Comparison of ENCODE assay signal across 8 cellular contexts in genomic region chr4:88159137-88159725, GRCh38. TPM values are rescaled to one million over a fixed set of nuclear protein-coding genes. Genes with fewer than 3 reads are reported as not detected.
DNase-seq lines count a peak whose midpoint lies in the region; ATAC-seq and TF ChIP-seq lines count a peak whose summit lies in the region.

No MANE protein-coding gene starts in this region.

- peak overlapping the region in 2 of 5 donors; percentile 31 to 69 for H3K27ac ChIP-seq in adrenal gland

- no peaks in the 10 kb centered on the region for H3K36me3 Mint-ChIP-seq in activated T-cell treated with anti-CD3 and anti-CD28 coated beads, Interleukin-2, amount 50 U/mL, for 4 hours (ENCODE audit: insufficient read depth)
- peaks cover 0 to 4% of the 10 kb centered on the region in 2 donors for H3K36me3 Mint-ChIP-seq in stimulated activated naive B cell treated with anti-CD40 and anti-IgM and Interleukin-4, amounts not matched to agents 10 μg/mL and 1 μg/mL and 100 μg/mL, for 72 hours

- peaks cover 0 to 16% of the 10 kb centered on the region in 2 donors for H3K4me1 ChIP-seq in adrenal gland (replicated peaks in 1 of 2)

- peak overlapping the region; percentile 77 for H3K4me3 Mint-ChIP-seq in activated T-cell treated with anti-CD3 and anti-CD28 coated beads, Interleukin-2, amount 50 U/mL, for 4 hours
- H3K4me3 Mint-ChIP-seq in stimulated activated naive B cell treated with anti-CD40 and anti-IgM and Interleukin-4, amounts not matched to agents 10 μg/mL and 1 μg/mL and 100 μg/mL, for 72 hours: peak overlapping the region; percentile 82 to 85

- intact Hi-C loops in adrenal gland (cut with DNase I): no loop called here

- H3K9me3 ChIP-seq in adrenal gland (replicated peaks in 1 of 3): no peaks in the 10 kb centered on the region

- no peak for DNase-seq in activated T-cell treated with anti-CD3 and anti-CD28 coated beads, Interleukin-2, amount 50 U/mL, for 4 hours
- no peak for DNase-seq in activated T-cell treated with anti-CD3 and anti-CD28 coated beads, Interleukin-2, amount 50 U/mL, for 1 hour
- DNase-seq in adrenal gland (peak; percentile 28 to 56 (median 43)), iPS-NIHi7 (ENCODE audit: extremely low spot score) (peak; percentile 59), Kasumi-1 (lab: John Stamatoyannopoulos, UW) (no peak)
- DNase-seq in stimulated activated naive B cell treated with anti-CD40 and anti-IgM and Interleukin-4, amounts not matched to agents 10 μg/mL and 1 μg/mL and 100 μg/mL, for 72 hours: no peak
- DNase-seq in effector CD8-positive, alpha-beta T cell (lab: John Stamatoyannopoulos, UW): no peak

- no peak for TF ChIP-seq CTCF in adrenal gland (IDR thresholded peaks at IDR 0.05)

- peak overlapping the region; percentile 59 for H3K27ac Mint-ChIP-seq in stimulated activated naive B cell treated with anti-CD40 and anti-IgM and Interleukin-4, amounts not matched to agents 10 μg/mL and 1 μg/mL and 100 μg/mL, for 72 hours

- H3K27me3 ChIP-seq in adrenal gland: no peaks in the 10 kb centered on the region

- no peaks in the 10 kb centered on the region for H3K36me3 ChIP-seq in adrenal gland (replicated peaks in 1 of 2)

- 19 to 21% (median 20%) methylated on average over 13 to 19 of the region's 19 CpGs for WGBS in adrenal gland, 4 donors

- no peaks in the 10 kb centered on the region for H3K9me3 Mint-ChIP-seq in activated T-cell treated with anti-CD3 and anti-CD28 coated beads, Interleukin-2, amount 50 U/mL, for 4 hours
- peaks cover 0 to 4% of the 10 kb centered on the region in 2 donors for H3K9me3 Mint-ChIP-seq in stimulated activated naive B cell treated with anti-CD40 and anti-IgM and Interleukin-4, amounts not matched to agents 10 μg/mL and 1 μg/mL and 100 μg/mL, for 72 hours

- H3K4me3 ChIP-seq in adrenal gland: peak overlapping the region in 2 of 4 donors; percentile 30 to 61

- peaks cover 11% of the 10 kb centered on the region for H3K27me3 Mint-ChIP-seq in activated T-cell treated with anti-CD3 and anti-CD28 coated beads, Interleukin-2, amount 50 U/mL, for 4 hours (ENCODE audit: low read depth)
- H3K27me3 Mint-ChIP-seq in stimulated activated naive B cell treated with anti-CD40 and anti-IgM and Interleukin-4, amounts not matched to agents 10 μg/mL and 1 μg/mL and 100 μg/mL, for 72 hours: peaks cover 0 to 9% of the 10 kb centered on the region in 2 donors

- TF ChIP-seq POLR2A in adrenal gland (IDR thresholded peaks at IDR 0.05): no peak

- peaks cover 13% of the 10 kb centered on the region for H3K4me1 Mint-ChIP-seq in activated T-cell treated with anti-CD3 and anti-CD28 coated beads, Interleukin-2, amount 50 U/mL, for 4 hours (ENCODE audit: low read depth)
- peaks cover 7 to 10% of the 10 kb centered on the region in 2 donors for H3K4me1 Mint-ChIP-seq in stimulated activated naive B cell treated with anti-CD40 and anti-IgM and Interleukin-4, amounts not matched to agents 10 μg/mL and 1 μg/mL and 100 μg/mL, for 72 hours

- no peak for ATAC-seq in activated T-cell treated with anti-CD3 and anti-CD28 coated beads, Interleukin-2, amount 50 U/mL, for 4 hours
- peak; percentile 45 for ATAC-seq in HG03439 (IDR thresholded peaks at IDR 0.05; ENCODE audit: unreplicated experiment)
- peak; percentile 60 to 61 for ATAC-seq in stimulated activated naive B cell treated with anti-CD40 and anti-IgM and Interleukin-4, amounts not matched to agents 10 μg/mL and 1 μg/mL and 100 μg/mL, for 72 hours (replicated peaks)

RNA-seq across cellular contexts. Expression of gene ABCG2, which starts 0.8 kb away (rescaled TPM):
- total RNA-seq in activated T-cell treated with anti-CD3 and anti-CD28 coated beads, Interleukin-2, amount 50 U/mL, for 4 hours: under 1 TPM; 0.24 to 0.71 (median 0.49) TPM
- 10 to 100 TPM in 3 of 8 donors, 1 to 10 TPM in 5; 4.2 to 22.0 (median 8.7) TPM for total RNA-seq in adrenal gland
- 1 to 10 TPM; 2.0 to 3.4 (median 2.4) TPM for polyA plus RNA-seq in adrenal gland

Comparison
In these comparisons a context has a peak if more than half of its experiments do, and no peak if none do; other contexts are left out.
1. ATAC-seq: peak in HG03439 (single experiment) and stimulated activated naive B cell treated with anti-CD40 and anti-IgM and Interleukin-4, amounts not matched to agents 10 μg/mL and 1 μg/mL and 100 μg/mL, for 72 hours (2 of 2); none in activated T-cell treated with anti-CD3 and anti-CD28 coated beads, Interleukin-2, amount 50 U/mL, for 4 hours (0 of 2).
2. DNase-seq: peak in adrenal gland (7 of 7) and iPS-NIHi7 (single experiment); none in activated T-cell treated with anti-CD3 and anti-CD28 coated beads, Interleukin-2, amount 50 U/mL, for 4 hours (single experiment), activated T-cell treated with anti-CD3 and anti-CD28 coated beads, Interleukin-2, amount 50 U/mL, for 1 hour (single experiment), stimulated activated naive B cell treated with anti-CD40 and anti-IgM and Interleukin-4, amounts not matched to agents 10 μg/mL and 1 μg/mL and 100 μg/mL, for 72 hours (single experiment), effector CD8-positive, alpha-beta T cell (single experiment) and Kasumi-1 (0 of 2).